Comparison of ENCODE assay signal across 33 cellular contexts in genomic region chr1:25536124-25536523, GRCh38.
"Had no signal": no experiment of that assay in that cellular context is flagged by ENCODE, and none has a peak within 500 bp of the region (broad histone marks: within the 10 kb centered on the region; RNA-seq: fewer than 3 reads in every experiment).

No MANE protein-coding gene starts in this region.

- ATAC-seq: activated CD8-positive, alpha-beta T cell treated with anti-CD3 and anti-CD28 coated beads for 36 hours; activated naive CD4-positive, alpha-beta T cell treated with anti-CD3 and anti-CD28 coated beads, Interleukin-2, amount 50 U/mL, for 72 hours; activated T-cell treated with anti-CD3 and anti-CD28 coated beads, Interleukin-2, amount 50 U/mL, for 4 hours; activated T-cell treated with anti-CD3 and anti-CD28 coated beads, Interleukin-2, amount 50 U/mL, for 72 hours; activated T-helper 17 cell treated with anti-CD3 and anti-CD28 coated beads, Interleukin-2, amount 50 U/mL, for 72 hours; body of pancreas; T-cell; T-helper 17 cell had no signal

- H3K27ac Mint-ChIP-seq: activated B cell treated with CpG ODN at 0.5 μM for 24 hours; activated CD4-positive, alpha-beta memory T cell treated with anti-CD3 and anti-CD28 coated beads for 36 hours; activated CD4-positive, alpha-beta T cell treated with anti-CD3 and anti-CD28 coated beads, Interleukin-2, amount 10 ng/mL, durations not matched to agents 24 days and 14 days; activated CD8-positive, alpha-beta T cell treated with anti-CD3 and anti-CD28 coated beads for 36 hours; activated naive CD4-positive, alpha-beta T cell treated with anti-CD3 and anti-CD28 coated beads for 36 hours; activated naive CD4-positive, alpha-beta T cell treated with anti-CD3 and anti-CD28 coated beads, Interleukin-2, amount 50 U/mL, for 72 hours; activated naive CD8-positive, alpha-beta T cell treated with anti-CD3 and anti-CD28 coated beads for 36 hours; activated T-cell treated with anti-CD3 and anti-CD28 coated beads, Interleukin-2, amount 50 U/mL, for 72 hours; activated T-helper 1 cell treated with anti-CD3 and anti-CD28 coated beads, Interleukin-12 subunit alpha, Interleukin-12 subunit beta, Interleukin-2, Interleukin-4 antibody, amounts not matched to agents 30 ng/mL and 10 ng/mL and 1 ng/mL, durations not matched to agents 14 hours and 24 hours and 36 hours; activated T-helper 17 cell treated with anti-CD3 and anti-CD28 coated beads, Interleukin-2, amount 50 U/mL, for 72 hours; T-cell; T-helper 17 cell had no signal

- H3K36me3 Mint-ChIP-seq: activated CD4-positive, alpha-beta memory T cell treated with anti-CD3 and anti-CD28 coated beads for 36 hours; activated naive CD4-positive, alpha-beta T cell treated with anti-CD3 and anti-CD28 coated beads, Interleukin-2, amount 50 U/mL, for 72 hours; activated naive CD8-positive, alpha-beta T cell treated with anti-CD3 and anti-CD28 coated beads for 36 hours; T-cell had no signal

- H3K27ac ChIP-seq: adrenal gland, body of pancreas, brain microvascular endothelial cell, breast epithelium, VCaP had no signal

- H3K9me3 ChIP-seq: adrenal gland, body of pancreas, breast epithelium had no signal

- FAIRE-seq: astrocyte, TTC549 had no signal

- H3K4me1 Mint-ChIP-seq: activated B cell treated with CpG ODN at 0.5 μM for 24 hours; activated naive CD8-positive, alpha-beta T cell treated with anti-CD3 and anti-CD28 coated beads for 36 hours; activated T-helper 17 cell treated with anti-CD3 and anti-CD28 coated beads, Interleukin-2, amount 50 U/mL, for 72 hours had no signal

- H3K4me1 ChIP-seq: breast epithelium had no signal

- H3K36me3 ChIP-seq: adrenal gland, brain microvascular endothelial cell, breast epithelium had no signal

- H3K27me3 ChIP-seq: adrenal gland, body of pancreas, brain microvascular endothelial cell, breast epithelium had no signal

- H3K9me3 Mint-ChIP-seq: activated B cell treated with CpG ODN at 0.5 μM for 24 hours; activated CD4-positive, alpha-beta memory T cell treated with anti-CD3 and anti-CD28 coated beads for 36 hours; activated CD4-positive, alpha-beta T cell treated with anti-CD3 and anti-CD28 coated beads, Interleukin-2, amount 10 ng/mL, durations not matched to agents 24 days and 14 days; activated CD8-positive, alpha-beta T cell treated with anti-CD3 and anti-CD28 coated beads for 36 hours; activated naive CD4-positive, alpha-beta T cell treated with anti-CD3 and anti-CD28 coated beads for 36 hours; activated naive CD4-positive, alpha-beta T cell treated with anti-CD3 and anti-CD28 coated beads, Interleukin-2, amount 50 U/mL, for 72 hours; activated naive CD8-positive, alpha-beta T cell treated with anti-CD3 and anti-CD28 coated beads for 36 hours; activated T-cell treated with anti-CD3 and anti-CD28 coated beads, Interleukin-2, amount 50 U/mL, for 4 hours; activated T-cell treated with anti-CD3 and anti-CD28 coated beads, Interleukin-2, amount 50 U/mL, for 72 hours; activated T-helper 1 cell treated with anti-CD3 and anti-CD28 coated beads, Interleukin-12 subunit alpha, Interleukin-12 subunit beta, Interleukin-2, Interleukin-4 antibody, amounts not matched to agents 30 ng/mL and 10 ng/mL and 1 ng/mL, durations not matched to agents 14 hours and 24 hours and 36 hours; activated T-helper 17 cell treated with anti-CD3 and anti-CD28 coated beads, Interleukin-2, amount 50 U/mL, for 72 hours; T-cell had no signal

- DNase-seq: activated B cell treated with CpG ODN at 0.5 μM for 24 hours; activated CD4-positive, alpha-beta memory T cell treated with anti-CD3 and anti-CD28 coated beads for 36 hours; activated CD4-positive, alpha-beta T cell treated with anti-CD3 and anti-CD28 coated beads for 4 hours; activated CD4-positive, alpha-beta T cell treated with anti-CD3 and anti-CD28 coated beads, Interleukin-2, amount 10 ng/mL, durations not matched to agents 24 days and 14 days; activated CD4-positive, alpha-beta T cell treated with anti-CD3 and anti-CD28 coated beads, Interleukin-2, amount 50 U/mL, for 1 hour; activated CD4-positive, alpha-beta T cell treated with anti-CD3 and anti-CD28 coated beads, Interleukin-2, amount 50 U/mL, for 4 hours; activated CD4-positive, CD25-positive, alpha-beta regulatory T cell treated with anti-CD3 and anti-CD28 coated beads, Interleukin-2, amount 50 U/mL, for 72 hours; activated CD8-positive, alpha-beta memory T cell treated with anti-CD3 and anti-CD28 coated beads, Interleukin-2, amount 50 U/mL, for 4 hours; activated CD8-positive, alpha-beta T cell treated with anti-CD3 and anti-CD28 coated beads for 36 hours; activated effector memory CD4-positive, alpha-beta T cell treated with anti-CD3 and anti-CD28 coated beads, Interleukin-2, amount 50 U/mL, for 16 hours; activated gamma-delta T cell treated with Interleukin-2 at 50 U/mL for 16 hours; activated naive CD4-positive, alpha-beta T cell; activated naive CD4-positive, alpha-beta T cell treated with anti-CD3 and anti-CD28 coated beads for 36 hours; activated naive CD8-positive, alpha-beta T cell treated with anti-CD3 and anti-CD28 coated beads for 36 hours; activated T-cell treated with anti-CD3 and anti-CD28 coated beads for 4 hours; activated T-cell treated with anti-CD3 and anti-CD28 coated beads, Interleukin-2, amount 50 U/mL, for 1 hour; activated T-cell treated with anti-CD3 and anti-CD28 coated beads, Interleukin-2, amount 50 U/mL, for 4 hours; activated T-cell treated with anti-CD3 and anti-CD28 coated beads, Interleukin-2, amount 50 U/mL, for 72 hours; adrenal gland; amniotic stem cell; aorta; body of pancreas; brain microvascular endothelial cell; central memory CD4-positive, alpha-beta T cell; T-cell; T-helper 17 cell had no signal

- H3K4me3 Mint-ChIP-seq: activated B cell treated with CpG ODN at 0.5 μM for 24 hours; activated CD4-positive, alpha-beta memory T cell treated with anti-CD3 and anti-CD28 coated beads for 36 hours; activated CD4-positive, alpha-beta T cell treated with anti-CD3 and anti-CD28 coated beads, Interleukin-2, amount 10 ng/mL, durations not matched to agents 24 days and 14 days; activated CD8-positive, alpha-beta T cell treated with anti-CD3 and anti-CD28 coated beads for 36 hours; activated naive CD4-positive, alpha-beta T cell treated with anti-CD3 and anti-CD28 coated beads for 36 hours; activated naive CD8-positive, alpha-beta T cell treated with anti-CD3 and anti-CD28 coated beads for 36 hours; activated T-cell treated with anti-CD3 and anti-CD28 coated beads, Interleukin-2, amount 50 U/mL, for 4 hours; activated T-cell treated with anti-CD3 and anti-CD28 coated beads, Interleukin-2, amount 50 U/mL, for 72 hours; activated T-helper 1 cell treated with anti-CD3 and anti-CD28 coated beads, Interleukin-12 subunit alpha, Interleukin-12 subunit beta, Interleukin-2, Interleukin-4 antibody, amounts not matched to agents 30 ng/mL and 10 ng/mL and 1 ng/mL, durations not matched to agents 14 hours and 24 hours and 36 hours; activated T-helper 17 cell treated with anti-CD3 and anti-CD28 coated beads, Interleukin-2, amount 50 U/mL, for 72 hours; T-cell; T-helper 17 cell had no signal

- H3K27me3 Mint-ChIP-seq: activated CD4-positive, alpha-beta memory T cell treated with anti-CD3 and anti-CD28 coated beads for 36 hours; activated CD8-positive, alpha-beta T cell treated with anti-CD3 and anti-CD28 coated beads for 36 hours; activated naive CD8-positive, alpha-beta T cell treated with anti-CD3 and anti-CD28 coated beads for 36 hours; activated T-helper 17 cell treated with anti-CD3 and anti-CD28 coated beads, Interleukin-2, amount 50 U/mL, for 72 hours; T-cell; T-helper 17 cell had no signal

- H3K4me3 ChIP-seq: adrenal gland, body of pancreas, breast epithelium had no signal
